Comparison of ENCODE assay signal across 17 cellular contexts in the genomic region with DNA sequence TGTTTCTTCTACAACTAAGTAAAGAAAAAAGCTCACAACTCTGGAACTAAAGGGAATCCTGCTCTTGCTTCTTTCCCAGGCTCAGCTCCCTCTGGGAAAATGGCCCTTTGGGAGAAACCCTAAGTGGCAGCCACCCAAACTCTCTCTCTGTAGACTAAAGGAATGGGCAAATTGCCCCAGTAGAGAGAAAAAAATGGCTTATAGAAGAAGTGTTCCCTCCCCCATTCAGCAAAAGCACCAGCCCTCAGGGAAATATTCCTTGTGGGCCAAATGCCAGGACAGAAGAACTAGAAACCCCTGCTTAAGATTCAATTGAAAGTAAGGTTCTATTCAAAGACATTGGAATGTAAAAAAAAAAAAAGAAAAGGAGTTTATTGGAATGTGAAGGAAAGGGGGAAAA.
DNase-seq lines count a peak whose midpoint lies in the region; ATAC-seq and TF ChIP-seq lines count a peak whose summit lies in the region.
"Had no signal": no experiment of that assay in that cellular context is flagged by ENCODE, and none has a peak within 500 bp of the region (broad histone marks: within the 10 kb centered on the region; RNA-seq: fewer than 3 reads in every experiment).

No MANE protein-coding gene starts in this region.

- no peak for TF ChIP-seq CTCF in fibroblast of mammary gland (conservative IDR thresholded peaks at IDR 0.05; ENCODE audit: control insufficient read depth, insufficient read depth, low read depth, low read length)
- TF ChIP-seq CTCF in osteoblast (IDR thresholded peaks at IDR 0.05; ENCODE audit: extremely low read depth, low read depth, low read length) = no peak
- no peak for TF ChIP-seq CTCF in stomach (IDR thresholded peaks at IDR 0.05)
- TF ChIP-seq CTCF in suprapubic skin (IDR thresholded peaks at IDR 0.05) = no peak
- no peak for TF ChIP-seq CTCF in upper lobe of left lung (IDR thresholded peaks at IDR 0.05)

- no peak overlapping the region for H3K4me3 ChIP-seq in SJSA1
- no peak overlapping the region for H3K4me3 ChIP-seq in fibroblast of mammary gland (ENCODE audit: control insufficient read depth, low read depth, low read length)
- no peak overlapping the region for H3K4me3 ChIP-seq in osteoblast (ENCODE audit: insufficient read depth, low read length)
- no peak overlapping the region for H3K4me3 ChIP-seq in stomach
- H3K4me3 ChIP-seq in suprapubic skin = no peak overlapping the region
- no peak overlapping the region for H3K4me3 ChIP-seq in upper lobe of left lung
- H3K4me3 ChIP-seq: cardiac muscle cell had no signal

- no peaks in the 10 kb centered on the region for H3K36me3 ChIP-seq in SJSA1
- H3K36me3 ChIP-seq in osteoblast (ENCODE audit: insufficient read depth, low read length) = no peaks in the 10 kb centered on the region
- H3K36me3 ChIP-seq in stomach = no peaks in the 10 kb centered on the region
- H3K36me3 ChIP-seq in suprapubic skin = no peaks in the 10 kb centered on the region
- no peaks in the 10 kb centered on the region for H3K36me3 ChIP-seq in upper lobe of left lung
- H3K36me3 ChIP-seq: cardiac muscle cell had no signal

- H3K79me2 ChIP-seq in osteoblast (ENCODE audit: insufficient read depth, low read length) = no peaks in the 10 kb centered on the region

- intact Hi-C loops in stomach (cut with DNase I; ENCODE audit: low total_unique reads) = no loop called here

- TF ChIP-seq POLR2A in stomach (IDR thresholded peaks at IDR 0.05) = no peak
- TF ChIP-seq POLR2A in suprapubic skin (IDR thresholded peaks at IDR 0.05) = no peak
- TF ChIP-seq POLR2A in upper lobe of left lung (IDR thresholded peaks at IDR 0.05) = no peak

- no peak for TF ChIP-seq EP300 in stomach (IDR thresholded peaks at IDR 0.05)
- TF ChIP-seq EP300 in suprapubic skin (IDR thresholded peaks at IDR 0.05) = no peak
- TF ChIP-seq EP300 in upper lobe of left lung (IDR thresholded peaks at IDR 0.05) = no peak

- H3K27me3 ChIP-seq in SJSA1 (replicated peaks) (no peaks in the 10 kb centered on the region), osteoblast (ENCODE audit: insufficient read depth, low read length) (no peaks in the 10 kb centered on the region), stomach (no peaks in the 10 kb centered on the region), suprapubic skin (no peaks in the 10 kb centered on the region), upper lobe of left lung (no peaks in the 10 kb centered on the region)
- H3K27me3 ChIP-seq: cardiac muscle cell had no signal

- peak overlapping the region; percentile 0 for H3K4me2 ChIP-seq in osteoblast (ENCODE audit: insufficient read depth, low read length)

- H3K9me3 ChIP-seq in SJSA1 (replicated peaks) = no peaks in the 10 kb centered on the region
- no peaks in the 10 kb centered on the region for H3K9me3 ChIP-seq in osteoblast (ENCODE audit: low read depth, low read length)
- H3K9me3 ChIP-seq in stomach = no peaks in the 10 kb centered on the region
- H3K9me3 ChIP-seq in suprapubic skin = no peaks in the 10 kb centered on the region
- no peaks in the 10 kb centered on the region for H3K9me3 ChIP-seq in upper lobe of left lung

- H2AFZ ChIP-seq in osteoblast (ENCODE audit: low read length) = no peak overlapping the region

- H4K20me1 ChIP-seq in osteoblast (ENCODE audit: insufficient read depth, low read length) = no peaks in the 10 kb centered on the region

- no peak for ATAC-seq in HG02763 (IDR thresholded peaks at IDR 0.05; ENCODE audit: unreplicated experiment)
- no peak for ATAC-seq in upper lobe of left lung (ENCODE audit: low FRiP score in 2 of 2)
- ATAC-seq: HCT116 had no signal

- peaks cover 21% of the 10 kb centered on the region for H3K4me1 ChIP-seq in SJSA1 (replicated peaks)
- peaks cover 5% of the 10 kb centered on the region for H3K4me1 ChIP-seq in osteoblast (ENCODE audit: insufficient read depth, low read length)
- H3K4me1 ChIP-seq in stomach = peaks cover 0 to 7% (median 0%) of the 10 kb centered on the region in 4 donors
- H3K4me1 ChIP-seq in suprapubic skin = peaks cover 3% of the 10 kb centered on the region
- H3K4me1 ChIP-seq in upper lobe of left lung = no peaks in the 10 kb centered on the region

- peak; percentile 93 for DNase-seq in EH (ENCODE audit: low read depth)
- DNase-seq in SJSA1 (ENCODE audit: low read depth in 1 of 2, low spot score in 2 of 2) = peak; percentile 51 to 77
- DNase-seq in fibroblast of mammary gland (ENCODE audit: low read depth) = peak; percentile 10
- no peak for DNase-seq in osteoblast (ENCODE audit: insufficient read length, low spot score, missing footprints)
- DNase-seq in stomach = no peak
- DNase-seq in suprapubic skin (ENCODE audit: low spot score in 2 of 2) = no peak
- no peak for DNase-seq in upper lobe of left lung
- DNase-seq: activated CD4-positive, alpha-beta T cell treated with anti-CD3 and anti-CD28 coated beads, Interleukin-2, amount 50 U/mL, for 1 hour; activated effector memory CD4-positive, alpha-beta T cell treated with Interleukin-2 at 50 U/mL for 16 hours; NCI-H510A; stimulated activated CD4-positive, alpha-beta T cell treated with anti-CD3 and anti-CD28 coated beads, Interleukin-4, amount 100 ng/mL, for 4 hours; stimulated activated naive CD4-positive, alpha-beta T cell; T-helper 2 cell had no signal

- peak overlapping the region; percentile 79 for H3K27ac ChIP-seq in SJSA1
- H3K27ac ChIP-seq in osteoblast (ENCODE audit: low read depth, low read length) = no peak overlapping the region
- no peak overlapping the region for H3K27ac ChIP-seq in stomach
- no peak overlapping the region for H3K27ac ChIP-seq in suprapubic skin
- no peak overlapping the region for H3K27ac ChIP-seq in upper lobe of left lung
- H3K27ac ChIP-seq: cardiac muscle cell, epithelial cell of prostate had no signal

Comparison
In these comparisons a context has a peak if more than half of its experiments do, and no peak if none do; other contexts are left out.
1. DNase-seq: peak in EH (single experiment), SJSA1 (2 of 2) and fibroblast of mammary gland (single experiment); none in osteoblast (single experiment), stomach (single experiment), suprapubic skin (0 of 2) and upper lobe of left lung (0 of 2).